In the genomic region with DNA sequence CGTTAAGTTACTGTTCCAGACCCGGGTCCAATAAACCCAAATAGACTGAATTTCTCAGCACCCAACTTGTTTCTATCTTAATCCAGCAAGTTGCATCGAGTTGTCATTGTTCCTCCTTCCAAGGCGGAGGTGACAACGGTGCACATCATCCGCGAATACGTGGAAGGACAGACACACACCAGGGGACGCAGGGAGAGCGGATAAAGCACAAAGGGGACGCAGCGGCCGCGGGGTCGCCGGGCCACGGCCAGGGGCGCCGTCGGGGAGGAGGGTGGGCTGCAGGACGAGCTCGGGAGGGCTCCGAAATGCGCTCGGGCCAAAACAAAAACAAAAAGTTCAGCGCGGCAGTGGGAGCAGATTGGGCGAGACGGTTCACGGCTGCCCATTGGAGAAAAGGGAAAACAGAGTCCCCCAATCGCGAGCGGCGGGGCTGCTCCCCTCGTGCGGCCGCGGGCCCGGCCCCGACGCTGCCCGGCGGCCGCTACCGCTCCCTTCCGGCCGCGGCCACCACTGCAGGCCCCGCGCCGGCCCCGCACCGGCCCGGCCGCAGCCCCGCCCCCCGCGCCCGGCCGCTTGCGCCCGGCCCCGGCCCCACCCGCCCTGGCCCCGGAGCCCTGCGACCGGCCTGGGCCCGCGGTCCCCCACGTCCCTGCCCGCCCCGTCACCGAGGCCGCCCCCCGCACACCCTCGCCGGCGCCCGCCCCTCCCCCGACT, we compare ENCODE assay signal across 8 cellular contexts. TPM values are rescaled to one million over a fixed set of nuclear protein-coding genes. Genes with fewer than 3 reads are reported as not detected.
DNase-seq lines count a peak whose midpoint lies in the region; ATAC-seq, FAIRE-seq and TF ChIP-seq lines count a peak whose summit lies in the region.

No MANE protein-coding gene starts in this region.

- peaks cover 25% of the 10 kb centered on the region for H3F3A ChIP-seq in MM.1S (ENCODE audit: insufficient read depth, low read length)

- H3K36me3 ChIP-seq in MM.1S (replicated peaks; ENCODE audit: insufficient read depth, low read length) (no peaks in the 10 kb centered on the region), K562 (ENCODE audit: control insufficient read depth, insufficient read depth, low read length) (no peaks in the 10 kb centered on the region), sigmoid colon (no peaks in the 10 kb centered on the region)

- H3K9me3 ChIP-seq in MM.1S (replicated peaks; ENCODE audit: insufficient read depth, low read length): no peaks in the 10 kb centered on the region
- H3K9me3 ChIP-seq in K562 (replicated peaks; ENCODE audit: control insufficient read depth, insufficient read depth, low read depth, low read length): no peaks in the 10 kb centered on the region
- no peaks in the 10 kb centered on the region for H3K9me3 ChIP-seq in sigmoid colon

- ATAC-seq in GM21717 (IDR thresholded peaks at IDR 0.05; ENCODE audit: unreplicated experiment) (peak; percentile 46), K562 (peak; percentile 86), GM18519 (IDR thresholded peaks at IDR 0.05; ENCODE audit: low FRiP score, unreplicated experiment) (no peak)

- H4K20me1 ChIP-seq in MM.1S (ENCODE audit: insufficient read depth, low read length) (no peaks in the 10 kb centered on the region), K562 (replicated peaks; ENCODE audit: control insufficient read depth, insufficient read depth, low read length) (peaks cover 26% of the 10 kb centered on the region)

- DNase-seq in DMS53 treated with DMSO at 0.1 percent for 48 hours (lab: John Stamatoyannopoulos, UW; ENCODE audit: unreplicated experiment) (peak; percentile 30), MM.1S (peak; percentile 85), T-helper 2 cell (peak; percentile 30 to 79 (median 52)), K562 (ENCODE audit: extremely low read depth in 1 of 4, low spot score in 3 of 4) (peak; percentile 84 to 87 (median 84)), sigmoid colon (peak; percentile 91)

- H3K9me1 ChIP-seq in K562 (ENCODE audit: control insufficient read depth, insufficient read depth, low read length): no peaks in the 10 kb centered on the region

- no peaks in the 10 kb centered on the region for H3K9me2 ChIP-seq in MM.1S (replicated peaks; ENCODE audit: insufficient read depth, low read length)

- H3K4me2 ChIP-seq in MM.1S (ENCODE audit: low read depth, low read length) (peak overlapping the region; percentile 84), K562 (ENCODE audit: insufficient read depth, low read length) (peak overlapping the region; percentile 95)

- TF ChIP-seq RAD21 in K562 (CRISPR knock-in tag; conservative IDR thresholded peaks at IDR 0.05 in 1 of 2, IDR thresholded peaks at IDR 0.05 in 1 of 2): peak in 1 of 2 experiments; percentile 20; a peak in 2 of 4 replicates

- POLR2A ChIA-PET in K562 (lab: Yijun Ruan, JAX): interaction anchor here (0.6 to 1.0 kb wide), 3 partner anchors 13 to 231 kb away, joined by 3 read pairs; partner anchors contain the start of gene C11orf24

- peak overlapping the region; percentile 68; the same call in 1 of the 2 replicates for H3K9ac ChIP-seq in MM.1S (ENCODE audit: low read length)
- peak overlapping the region; percentile 63 to 96 for H3K9ac ChIP-seq in K562 (ENCODE audit: insufficient read depth in 1 of 2, low read depth in 2 of 2, low read length in 2 of 2)

- H3K4me1 ChIP-seq in MM.1S (ENCODE audit: low read length): peaks cover 26% of the 10 kb centered on the region
- peaks cover 10 to 36% of the 10 kb centered on the region in 2 experiments; a peak in 4 of 5 replicates for H3K4me1 ChIP-seq in K562 (replicated peaks in 1 of 2; ENCODE audit: control insufficient read depth in 2 of 2, insufficient read depth in 2 of 2, low read length in 2 of 2)
- peaks cover 0 to 46% (median 45%) of the 10 kb centered on the region in 4 donors for H3K4me1 ChIP-seq in sigmoid colon

- H3K79me2 ChIP-seq in MM.1S (ENCODE audit: low read length): peaks cover 43% of the 10 kb centered on the region
- peaks cover 46% of the 10 kb centered on the region for H3K79me2 ChIP-seq in K562 (ENCODE audit: control insufficient read depth, insufficient read depth, low read length)

- H3K4me3 ChIP-seq in MM.1S (ENCODE audit: low read length) (peak overlapping the region; percentile 94), K562 (peak overlapping the region; percentile 82), iPS-11a (ENCODE audit: low read depth, low read length) (peak overlapping the region; percentile 87), sigmoid colon (peak overlapping the region; percentile 73 to 94 (median 86))

- intact Hi-C loops in K562 (cut with micrococcal nuclease) (loop anchor here (5.0 kb wide), 1 partner anchor 235 kb away; no protein-coding TSS in a partner anchor), sigmoid colon (cut with DNase I) (loop anchor here (2.0 to 5.0 kb wide), 3 partner anchors 95 to 172 kb away; no protein-coding TSS in a partner anchor)

- CTCF ChIA-PET in K562 (lab: Yijun Ruan, JAX; ENCODE audit: low intra/inter-chr PET ratio): interaction anchor here (1.4 kb wide), 1 partner anchor 58 kb away, joined by 4 read pairs; no protein-coding TSS in a partner anchor

- 0% methylated on average over 12 of the region's 80 CpGs for WGBS in K562 (ENCODE audit: insufficient coverage, low coverage, missing lambda C conversion rate)
- 1% methylated on average over 80 of the region's 80 CpGs for WGBS in sigmoid colon, 2 donors

- no peak for FAIRE-seq in K562 (lab: Jason Lieb, UNC)

- TF ChIP-seq POLR2A in K562 (conservative IDR thresholded peaks at IDR 0.05) (no peak), sigmoid colon (IDR thresholded peaks at IDR 0.05) (no peak)

- TF ChIP-seq EP300 in K562 (IDR thresholded peaks at IDR 0.05; ENCODE audit: low read length) (no peak), sigmoid colon (IDR thresholded peaks at IDR 0.05) (no peak)

- TF ChIP-seq CTCF in MM.1S (IDR thresholded peaks at IDR 0.05; ENCODE audit: low read length): no peak
- peak; percentile 10 to 59 (median 42); a peak in 3 of 6 replicates for TF ChIP-seq CTCF in K562 (IDR thresholded peaks at IDR 0.05 in 2 of 3, conservative IDR thresholded peaks at IDR 0.05 in 1 of 3; ENCODE audit: insufficient read depth in 2 of 3, low read depth in 1 of 3, low read length in 3 of 3)
- TF ChIP-seq CTCF in sigmoid colon (IDR thresholded peaks at IDR 0.05): no peak

- in situ Hi-C loops in K562 (cut with MboI): no loop called here

- H3K27ac ChIP-seq in MM.1S (ENCODE audit: low read length): peak overlapping the region; percentile 29; the same call in 1 of the 2 replicates
- peak overlapping the region; percentile 87 for H3K27ac ChIP-seq in K562 (ENCODE audit: extremely low read depth, low read depth, low read length)
- peak overlapping the region; percentile 97 to 99 (median 98) for H3K27ac ChIP-seq in sigmoid colon

- no TSS peak for BruUV-seq in K562 (replicated peaks; lab: Mats Ljungman, UMichigan)

- peaks cover 7% of the 10 kb centered on the region; the same call in 1 of the 2 replicates for H3K27me3 ChIP-seq in MM.1S (replicated peaks; ENCODE audit: insufficient read depth, low read length)
- peaks cover 7 to 29% of the 10 kb centered on the region in 2 experiments; a peak in 4 of 5 replicates for H3K27me3 ChIP-seq in K562 (ENCODE audit: control insufficient read depth in 2 of 2, insufficient read depth in 2 of 2, low read length in 2 of 2)
- H3K27me3 ChIP-seq in sigmoid colon: no peaks in the 10 kb centered on the region

- peak overlapping the region; percentile 47 for H2AFZ ChIP-seq in MM.1S (ENCODE audit: low read length)
- peak overlapping the region; percentile 78 for H2AFZ ChIP-seq in K562 (ENCODE audit: low read depth, low read length)

TF ChIP-seq in K562, 482 proteins besides CTCF, POLR2A, EP300 and RAD21 (continues in another document):
- TF ChIP-seq TRIM28 (IDR thresholded peaks at IDR 0.05): no peak

RNA-seq across cellular contexts. Expression of gene KMT5B, which starts 0.5 kb away (rescaled TPM):
- 25.4 and 66.1 TPM in 2 replicates for total RNA-seq in K562 (2011; cell fraction: chromatin; rRNA removed; ENCODE audit: low replicate concordance)
- total RNA-seq in K562 (2011; cell fraction: nucleolus; rRNA removed): 10.5 and 14.7 TPM in 2 replicates
- total RNA-seq in K562 (2011; cell fraction: nucleoplasm; rRNA removed): 19.0 and 28.4 TPM in 2 replicates
- total RNA-seq in K562 (2014; rRNA removed) (15.5 and 20.8 TPM in 2 replicates), K562 (2014; rRNA removed; fragmentation: Illumina TruSeq; extraction: Trizol) (24.6 and 29.4 TPM in 2 replicates), K562 (2015; rRNA removed; fragmentation: Illumina TruSeq; extraction: Trizol) (21.3 and 22.0 TPM in 2 replicates), K562 (2021) (22.7 and 24.7 TPM in 2 replicates), sigmoid colon (10 to 100 TPM; 38.7 to 45.7 (median 39.1) TPM)
- polyA plus RNA-seq in K562 (2011; rRNA removed) (18.9 and 20.9 TPM in 2 replicates), K562 (2014; fragmentation: Illumina TruSeq; extraction: Trizol) (27.3 and 29.2 TPM in 2 replicates), K562 (2014; fragmentation: Nextera tagmentation; extraction: Ambion mirVana) (1 to 10 TPM; 7.3 to 7.4 TPM), K562 (2014; rRNA removed) (16.3 and 20.4 TPM in 2 replicates), sigmoid colon (10 to 100 TPM; 20.8 to 21.4 (median 21.0) TPM)
- polyA plus RNA-seq in K562 (2011; cell fraction: cytosol; rRNA removed): 4.5 and 9.3 TPM in 2 replicates
- polyA plus RNA-seq in K562 (2011; cell fraction: nucleus; rRNA removed): 13.0 and 16.5 TPM in 2 replicates
- polyA plus RNA-seq in K562 (2012): 18.2 and 21.9 TPM in 2 replicates
- polyA minus RNA-seq in K562 (2011; rRNA and poly(A)+ RNA removed): 31.7 and 36.9 TPM in 2 replicates
- 9.8 and 10.7 TPM in 2 replicates for polyA minus RNA-seq in K562 (2011; cell fraction: cytosol; rRNA and poly(A)+ RNA removed)
- 10.1 and 14.9 TPM in 2 replicates for polyA minus RNA-seq in K562 (2011; cell fraction: nucleus; rRNA and poly(A)+ RNA removed)

RNA-seq across cellular contexts. Expression of gene C11orf24, which starts 59.2 kb away (rescaled TPM):
- 53.7 and 91.3 TPM in 2 replicates for total RNA-seq in K562 (2011; cell fraction: chromatin; rRNA removed; ENCODE audit: low replicate concordance)
- 78.4 and 79.7 TPM in 2 replicates for total RNA-seq in K562 (2011; cell fraction: nucleolus; rRNA removed)
- 73.5 and 93.0 TPM in 2 replicates for total RNA-seq in K562 (2011; cell fraction: nucleoplasm; rRNA removed)
- total RNA-seq in K562 (2014; rRNA removed): 50.5 and 57.6 TPM in 2 replicates
- total RNA-seq in K562 (2014; rRNA removed; fragmentation: Illumina TruSeq; extraction: Trizol): 30.2 and 30.8 TPM in 2 replicates
- total RNA-seq in K562 (2015; rRNA removed; fragmentation: Illumina TruSeq; extraction: Trizol): 31.7 and 32.5 TPM in 2 replicates
- 64.9 and 66.0 TPM in 2 replicates for total RNA-seq in K562 (2021)
- 23.6 and 34.9 TPM in 2 replicates for polyA plus RNA-seq in K562 (2011; rRNA removed)
- polyA plus RNA-seq in K562 (2011; cell fraction: cytosol; rRNA removed): 42.1 and 76.0 TPM in 2 replicates
- 53.0 and 81.1 TPM in 2 replicates for polyA plus RNA-seq in K562 (2011; cell fraction: nucleus; rRNA removed)
- 38.0 and 127 TPM in 2 replicates for polyA plus RNA-seq in K562 (2012)
- 47.0 and 49.5 TPM in 2 replicates for polyA plus RNA-seq in K562 (2014; fragmentation: Illumina TruSeq; extraction: Trizol)
- polyA plus RNA-seq in K562 (2014; fragmentation: Nextera tagmentation; extraction: Ambion mirVana): 1 to 10 TPM; 2.0 to 4.4 TPM
- polyA plus RNA-seq in K562 (2014; rRNA removed): 52.5 and 65.2 TPM in 2 replicates
- 22.4 and 23.0 TPM in 2 replicates for polyA minus RNA-seq in K562 (2011; rRNA and poly(A)+ RNA removed)
- polyA minus RNA-seq in K562 (2011; cell fraction: cytosol; rRNA and poly(A)+ RNA removed): 27.9 and 31.7 TPM in 2 replicates
- 25.2 and 34.9 TPM in 2 replicates for polyA minus RNA-seq in K562 (2011; cell fraction: nucleus; rRNA and poly(A)+ RNA removed)
- total RNA-seq in sigmoid colon: 10 to 100 TPM; 13.7 to 25.4 (median 21.9) TPM
- 10 to 100 TPM; 37.8 to 70.3 (median 40.6) TPM for polyA plus RNA-seq in sigmoid colon

Comparison
In these comparisons a context has a peak if more than half of its experiments do, and no peak if none do; other contexts are left out.
1. DNase-seq: peak in every context shown above with its lines; median percentile 91 in sigmoid colon; 85 in MM.1S; 84 in K562; 52 in T-helper 2 cell; 30 in DMS53 treated with DMSO at 0.1 percent for 48 hours.
2. H3K27ac ChIP-seq: peak in every context shown above with its lines; median percentile 98 in sigmoid colon; 87 in K562; 29 in MM.1S.
3. CTCF ChIP-seq: peak in K562 (3 of 3); none in MM.1S (single experiment) and sigmoid colon (0 of 4).
4. Peak in every context shown above with its lines, with median percentiles within 50 percentile points of each other: H3K4me3 ChIP-seq.